ENCODE assay signal across 10 cellular contexts in genomic region chr19:3977242-3978143, GRCh38. TPM values are rescaled to one million over a fixed set of nuclear protein-coding genes. Genes with fewer than 3 reads are reported as not detected.
DNase-seq lines count a peak whose midpoint lies in the region; ATAC-seq and TF ChIP-seq lines count a peak whose summit lies in the region.
"Had no signal": no experiment of that assay in that cellular context is flagged by ENCODE, and none has a peak within 500 bp of the region (broad histone marks: within the 10 kb centered on the region; RNA-seq: fewer than 3 reads in every experiment).

No MANE protein-coding gene starts in this region.

- H3K27ac ChIP-seq in IMR-90 (ENCODE audit: insufficient read depth, low read length): no peak overlapping the region
- H3K27ac ChIP-seq in osteoblast (ENCODE audit: low read depth, low read length): no peak overlapping the region

- in situ Hi-C loops in IMR-90 (cut with MboI; ENCODE audit: low sequenced_read_pairs): no loop called here

- H2BK15ac ChIP-seq in IMR-90 (ENCODE audit: low read depth, low read length): no peak overlapping the region

- no peak overlapping the region for H2BK20ac ChIP-seq in IMR-90 (ENCODE audit: low read depth, low read length)

- H3K36me3 ChIP-seq in IMR-90 (ENCODE audit: control insufficient read depth, insufficient read depth, low read length) (peaks cover 74% of the 10 kb centered on the region), osteoblast (ENCODE audit: insufficient read depth, low read length) (peaks cover 77% of the 10 kb centered on the region)

- H2AFZ ChIP-seq in IMR-90 (replicated peaks; ENCODE audit: low read length, poor library complexity) (peak overlapping the region; percentile 51), osteoblast (ENCODE audit: low read length) (no peak overlapping the region)

- peaks cover 14 to 71% of the 10 kb centered on the region in 2 experiments for H3K79me1 ChIP-seq in IMR-90 (ENCODE audit: low read depth in 1 of 2, low read length in 2 of 2)

- no peaks in the 10 kb centered on the region for H3K27me3 Mint-ChIP-seq in effector memory CD8-positive, alpha-beta T cell

- peaks cover 11% of the 10 kb centered on the region; the same call in 1 of the 2 replicates for H3K9me1 ChIP-seq in IMR-90 (ENCODE audit: insufficient read depth, low read length)

- peaks cover 4 to 9% of the 10 kb centered on the region in 2 donors for H3K4me1 Mint-ChIP-seq in effector memory CD8-positive, alpha-beta T cell (ENCODE audit: low read depth in 2 of 2)

- ATAC-seq in IMR-90 (ENCODE audit: low read depth): no peak
- peak; percentile 7 for ATAC-seq in effector memory CD8-positive, alpha-beta T cell (replicated peaks)
- no peak for ATAC-seq in GM18505 (IDR thresholded peaks at IDR 0.05; ENCODE audit: unreplicated experiment)

- no peak overlapping the region for H4K91ac ChIP-seq in IMR-90 (ENCODE audit: insufficient read depth, low read depth, low read length)

- dilution Hi-C loops in IMR-90 (cut with HindIII; ENCODE audit: low sequenced_read_pairs, unreplicated experiment): no loop called here

- H2BK120ac ChIP-seq in IMR-90 (ENCODE audit: low read depth, low read length): no peak overlapping the region

- no peak; the same call in 1 of the 2 replicates for TF ChIP-seq POLR2A in IMR-90 (IDR thresholded peaks at IDR 0.05; ENCODE audit: low read depth, low read length)
- TF ChIP-seq POLR2A in GM18505 (IDR thresholded peaks at IDR 0.05; ENCODE audit: borderline replicate concordance, extremely low read depth, insufficient read depth, insufficient read length): no peak

- peaks cover 82% of the 10 kb centered on the region for H4K20me1 ChIP-seq in IMR-90 (ENCODE audit: insufficient read depth, low read length)
- H4K20me1 ChIP-seq in osteoblast (ENCODE audit: insufficient read depth, low read length): peaks cover 73% of the 10 kb centered on the region

- peak overlapping the region in 1 of 2 donors; percentile 42 for H3K4me3 Mint-ChIP-seq in effector memory CD8-positive, alpha-beta T cell

- BruUV-seq in IMR-90 (replicated peaks; lab: Mats Ljungman, UMichigan): no TSS peak

- TF ChIP-seq RAD21 in IMR-90 (IDR thresholded peaks at IDR 0.05; ENCODE audit: low read length): no peak

- no peak overlapping the region for H4K5ac ChIP-seq in IMR-90 (ENCODE audit: low read depth, low read length)

- no peak overlapping the region for H3K4me2 ChIP-seq in IMR-90 (ENCODE audit: low read depth, low read length)
- H3K4me2 ChIP-seq in osteoblast (ENCODE audit: insufficient read depth, low read length): no peak overlapping the region

- no peak overlapping the region for H3K9ac ChIP-seq in IMR-90 (ENCODE audit: low read depth, low read length)

- H3K36me3 Mint-ChIP-seq in effector memory CD8-positive, alpha-beta T cell (ENCODE audit: insufficient read depth): peaks cover 83% of the 10 kb centered on the region

- no peak overlapping the region for H4K8ac ChIP-seq in IMR-90 (ENCODE audit: low read depth in 2 of 2, low read length in 2 of 2)

- no peak overlapping the region for H3K23ac ChIP-seq in IMR-90 (ENCODE audit: low read depth, low read length)

- H3K18ac ChIP-seq in IMR-90 (ENCODE audit: low read depth, low read length): no peak overlapping the region

- H3K9me3 ChIP-seq in IMR-90 (ENCODE audit: control insufficient read depth, insufficient read depth, low read length): no peaks in the 10 kb centered on the region
- no peaks in the 10 kb centered on the region for H3K9me3 ChIP-seq in osteoblast (ENCODE audit: low read depth, low read length)

- no peak overlapping the region for H3K4ac ChIP-seq in IMR-90 (ENCODE audit: low read depth, low read length)

- no peak overlapping the region for H3K14ac ChIP-seq in IMR-90 (replicated peaks; ENCODE audit: low read depth, low read length)

- no peak overlapping the region for H3K56ac ChIP-seq in IMR-90 (ENCODE audit: extremely low read depth, insufficient read depth, low read length)

- intact Hi-C loops in IMR-90 (cut with micrococcal nuclease): no loop called here

- H3K4me1 ChIP-seq in IMR-90 (ENCODE audit: control insufficient read depth, insufficient read depth, low read length) (no peaks in the 10 kb centered on the region), osteoblast (ENCODE audit: insufficient read depth, low read length) (peaks cover 5% of the 10 kb centered on the region)

- peak; percentile 32 for DNase-seq in ELR (ENCODE audit: low read depth)
- DNase-seq in IMR-90: no peak
- DNase-seq in effector memory CD8-positive, alpha-beta T cell: no peak
- peak; percentile 56 for DNase-seq in osteoblast (ENCODE audit: insufficient read length, low spot score, missing footprints)
- no peak for DNase-seq in amniotic stem cell (lab: John Stamatoyannopoulos, UW)
- no peak for DNase-seq in NCI-H1436 (lab: John Stamatoyannopoulos, UW)
- DNase-seq: effector CD8-positive, alpha-beta T cell; kidney glomerular epithelial cell; NCI-H2107 had no signal

- peak overlapping the region; percentile 28 to 86 for H3K27ac Mint-ChIP-seq in effector memory CD8-positive, alpha-beta T cell

- H3K79me2 ChIP-seq in osteoblast (ENCODE audit: insufficient read depth, low read length): peaks cover 72% of the 10 kb centered on the region

- 93% methylated on average over 32 of the region's 59 CpGs; no CpG with 5 or more reads in 1 of the 2 experiments for WGBS in IMR-90 (ENCODE audit: extremely low coverage in 2 of 2, insufficient read length in 1 of 2), 2 experiments

- POLR2A ChIA-PET in IMR-90 (lab: Charles Lee; ENCODE audit: unreplicated experiment): no interaction called here

- H3K9me3 Mint-ChIP-seq in effector memory CD8-positive, alpha-beta T cell: no peaks in the 10 kb centered on the region

- no peaks in the 10 kb centered on the region for H3K27me3 ChIP-seq in IMR-90 (ENCODE audit: control insufficient read depth, insufficient read depth, low read length)
- H3K27me3 ChIP-seq in osteoblast (ENCODE audit: insufficient read depth, low read length): no peaks in the 10 kb centered on the region

- TF ChIP-seq CTCF in IMR-90 (conservative IDR thresholded peaks at IDR 0.05; ENCODE audit: low read depth, low read length) (no peak), osteoblast (IDR thresholded peaks at IDR 0.05; ENCODE audit: extremely low read depth, low read depth, low read length) (peak; percentile 19)

- no peak overlapping the region for H2AK5ac ChIP-seq in IMR-90 (ENCODE audit: low read depth, low read length)

- H2BK5ac ChIP-seq in IMR-90 (ENCODE audit: low read depth, low read length, poor library complexity, severe bottlenecking): no peak overlapping the region

- CTCF ChIA-PET in IMR-90 (lab: Yijun Ruan, JAX): no interaction called here

- H3K4me3 ChIP-seq in IMR-90 (ENCODE audit: insufficient read depth, low read depth, low read length): no peak overlapping the region
- H3K4me3 ChIP-seq in osteoblast (ENCODE audit: insufficient read depth, low read length): no peak overlapping the region

- peak overlapping the region; percentile 24 for H2AK9ac ChIP-seq in IMR-90 (replicated peaks; ENCODE audit: low read depth, low read length, poor library complexity)

TF ChIP-seq in IMR-90, 13 proteins besides CTCF, POLR2A, EP300 and RAD21:
- TF ChIP-seq MAZ (IDR thresholded peaks at IDR 0.05; ENCODE audit: borderline replicate concordance, low read depth, low read length) (no peak), MAFK (IDR thresholded peaks at IDR 0.05; ENCODE audit: low read depth, low read length) (no peak), RCOR1 (IDR thresholded peaks at IDR 0.05; ENCODE audit: insufficient replicate concordance, low read length) (no peak), BHLHE40 (IDR thresholded peaks at IDR 0.05; ENCODE audit: low read depth, low read length) (no peak), RFX5 (IDR thresholded peaks at IDR 0.05; ENCODE audit: low read depth, low read length) (no peak), CHD1 (IDR thresholded peaks at IDR 0.05; ENCODE audit: low read depth, low read length) (no peak), CEBPB (IDR thresholded peaks at IDR 0.05; ENCODE audit: low read depth, low read length) (no peak), ELK1 (IDR thresholded peaks at IDR 0.05; ENCODE audit: borderline replicate concordance, low read depth, low read length) (no peak)
TF ChIP-seq in IMR-90: peak in this region for 0.

RNA-seq across cellular contexts. Expression of gene DAPK3, which starts 6.6 kb away (rescaled TPM):
- total RNA-seq in IMR-90 (2012; rRNA removed): 128 and 145 TPM in 2 replicates
- polyA plus RNA-seq in IMR-90 (2012; rRNA removed): 188 and 202 TPM in 2 replicates
- 189 and 293 TPM in 2 replicates for polyA plus RNA-seq in IMR-90 (2012; cell fraction: cytosol; rRNA removed)
- polyA plus RNA-seq in IMR-90 (2012; cell fraction: nucleus; rRNA removed; ENCODE audit: low replicate concordance): 209 and 518 TPM in 2 replicates
- 122 and 131 TPM in 2 replicates for total RNA-seq in osteoblast

RNA-seq across cellular contexts. Expression of gene EEF2, which starts 7.8 kb away (rescaled TPM):
- total RNA-seq in IMR-90 (2012; rRNA removed) (1,727 and 2,161 TPM in 2 replicates), osteoblast (2,656 and 2,968 TPM in 2 replicates)
- 1,505 and 1,547 TPM in 2 replicates for polyA plus RNA-seq in IMR-90 (2012; rRNA removed)
- polyA plus RNA-seq in IMR-90 (2012; cell fraction: cytosol; rRNA removed): 957 and 2,460 TPM in 2 replicates
- 805 and 1,780 TPM in 2 replicates for polyA plus RNA-seq in IMR-90 (2012; cell fraction: nucleus; rRNA removed; ENCODE audit: low replicate concordance)

RNA-seq across cellular contexts. Expression of gene PIAS4, which starts 30.0 kb away (rescaled TPM):
- total RNA-seq in IMR-90 (2012; rRNA removed): 10.8 and 13.6 TPM in 2 replicates
- polyA plus RNA-seq in IMR-90 (2012; rRNA removed): 12.1 and 16.6 TPM in 2 replicates
- polyA plus RNA-seq in IMR-90 (2012; cell fraction: cytosol; rRNA removed): 11.9 and 21.3 TPM in 2 replicates
- polyA plus RNA-seq in IMR-90 (2012; cell fraction: nucleus; rRNA removed; ENCODE audit: low replicate concordance): 12.0 and 20.3 TPM in 2 replicates
- total RNA-seq in osteoblast: 14.7 and 21.4 TPM in 2 replicates

RNA-seq across cellular contexts. Expression of gene NMRK2, which starts 44.6 kb away (rescaled TPM):
- total RNA-seq in IMR-90 (2012; rRNA removed) (not detected in 2 replicates), osteoblast (not detected in 2 replicates)
- not detected in 2 replicates for polyA plus RNA-seq in IMR-90 (2012; rRNA removed)
- not detected in 2 replicates for polyA plus RNA-seq in IMR-90 (2012; cell fraction: cytosol; rRNA removed)
- polyA plus RNA-seq in IMR-90 (2012; cell fraction: nucleus; rRNA removed; ENCODE audit: low replicate concordance): not detected in 2 replicates

Comparison
In these comparisons a context has a peak if more than half of its experiments do, and no peak if none do; other contexts are left out.
1. DNase-seq: peak in ELR (single experiment) and osteoblast (single experiment); none in IMR-90 (single experiment), effector memory CD8-positive, alpha-beta T cell (0 of 3), amniotic stem cell (single experiment) and NCI-H1436 (single experiment).